In genomic region chr1:207000641-207001291, GRCh38 we compare ENCODE assay signal across 1 cellular context.
TF ChIP-seq lines count a peak whose summit lies in the region.

No MANE protein-coding gene starts in this region.

TF ChIP-seq in GM12878, 131 proteins besides CTCF, POLR2A, EP300 and RAD21:
- TF ChIP-seq POLR2AphosphoS5 (IDR thresholded peaks at IDR 0.05; ENCODE audit: low read length) (no peak), YY1 (IDR thresholded peaks at IDR 0.05; ENCODE audit: low read depth, low read length) (no peak), TAF1 (IDR thresholded peaks at IDR 0.05; ENCODE audit: borderline replicate concordance, low read depth, low read length) (no peak), BCL3 (IDR thresholded peaks at IDR 0.05; ENCODE audit: borderline replicate concordance, insufficient read depth, low read depth, low read length, poor library complexity, severe bottlenecking) (peak; percentile 45)
